In the genomic region with DNA sequence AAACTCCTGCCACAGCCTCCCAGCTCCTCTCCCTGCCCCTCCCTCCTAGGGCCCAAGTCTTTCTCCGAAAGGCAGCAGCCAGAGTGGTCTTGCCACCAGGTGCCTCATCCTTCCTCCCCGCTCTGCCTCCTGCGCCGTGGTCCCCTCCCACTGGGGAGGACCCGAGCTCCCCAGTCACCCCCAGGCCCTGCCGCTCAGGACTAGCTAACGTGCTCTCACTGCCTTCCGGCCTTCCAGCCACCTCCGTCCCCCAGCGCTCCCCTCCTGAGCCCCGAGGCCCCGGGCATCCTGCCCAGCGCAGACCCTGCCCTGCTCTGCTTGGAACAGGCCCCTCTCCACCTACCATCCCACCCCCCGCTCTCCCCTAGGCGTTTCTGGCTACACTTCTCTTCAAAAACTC, we compare ENCODE assay signal across 17 cellular contexts. TPM values are rescaled to one million over a fixed set of nuclear protein-coding genes. Genes with fewer than 3 reads are reported as not detected.
A peak's percentile ranks its signal among the peaks of the same experiment; 100 is the strongest.
DNase-seq lines count a peak whose midpoint lies in the region; ATAC-seq and TF ChIP-seq lines count a peak whose summit lies in the region.
"Had no signal": no experiment of that assay in that cellular context is flagged by ENCODE, and none has a peak within 500 bp of the region (broad histone marks: within the 10 kb centered on the region; RNA-seq: fewer than 3 reads in every experiment).

No MANE protein-coding gene starts in this region.

- no peak overlapping the region for H2AFZ ChIP-seq in GM23248

- no peaks in the 10 kb centered on the region for H3K9me2 ChIP-seq in GM23248 (ENCODE audit: insufficient read depth)

- ATAC-seq in RWPE2 (ENCODE audit: low read depth) (no peak), left lung (no peak), HG02759 (IDR thresholded peaks at IDR 0.05; ENCODE audit: unreplicated experiment) (no peak), HG03520 (IDR thresholded peaks at IDR 0.05; ENCODE audit: unreplicated experiment) (no peak)
- ATAC-seq: activated naive CD4-positive, alpha-beta T cell treated with anti-CD3 and anti-CD28 coated beads, Interleukin-2, amount 50 U/mL, for 72 hours had no signal

- no peaks in the 10 kb centered on the region for H3K9me3 ChIP-seq in GM23248 (ENCODE audit: low read depth)
- H3K9me3 ChIP-seq in RWPE2 (ENCODE audit: severe bottlenecking), result peaks cover 3% of the 10 kb centered on the region
- peaks cover 0 to 6% of the 10 kb centered on the region in 2 donors for H3K9me3 ChIP-seq in left lung
- H3K9me3 ChIP-seq in stomach smooth muscle (ENCODE audit: control insufficient read depth in 2 of 2, low read length in 2 of 2), result no peaks in the 10 kb centered on the region
- H3K9me3 ChIP-seq: BE2C had no signal

- in situ Hi-C loops in GM23248 (cut with MboI), result no loop called here

- H3K4me1 ChIP-seq in GM23248 (ENCODE audit: insufficient read depth) (peaks cover 66% of the 10 kb centered on the region), RWPE2 (ENCODE audit: insufficient read depth, poor library complexity, severe bottlenecking) (peaks cover 39% of the 10 kb centered on the region), left lung (peaks cover 30 to 42% of the 10 kb centered on the region in 2 donors), stomach smooth muscle (ENCODE audit: control insufficient read depth, insufficient read depth, low read length) (peaks cover 45% of the 10 kb centered on the region)
- H3K4me1 ChIP-seq: BE2C had no signal

- intact Hi-C loops in left lung (cut with DNase I), result no loop called here

- H3K36me3 ChIP-seq in GM23248 (ENCODE audit: low read depth) (no peaks in the 10 kb centered on the region), RWPE2 (ENCODE audit: low read depth) (no peaks in the 10 kb centered on the region), left lung (no peaks in the 10 kb centered on the region), stomach smooth muscle (ENCODE audit: control insufficient read depth in 2 of 2, insufficient read depth in 2 of 2, low read length in 2 of 2) (no peaks in the 10 kb centered on the region)
- H3K36me3 ChIP-seq: BE2C had no signal

- WGBS in GM23248 (ENCODE audit: low coverage in 1 of 2, low lambda C conversion rate in 2 of 2, missing lambda C conversion rate in 2 of 2), 2 experiments, result 77 to 87% methylated on average over 5 to 15 of the region's 15 CpGs

- H4K20me1 ChIP-seq in GM23248 (ENCODE audit: insufficient read depth), result no peaks in the 10 kb centered on the region

- H3K27ac ChIP-seq in GM23248 (peak overlapping the region; percentile 98), RWPE2 (ENCODE audit: poor library complexity, severe bottlenecking) (peak overlapping the region; percentile 94), left lung (peak overlapping the region; percentile 77 to 84), stomach smooth muscle (ENCODE audit: low read length) (peak overlapping the region; percentile 24)

- TF ChIP-seq CTCF in RWPE2 (IDR thresholded peaks at IDR 0.05; ENCODE audit: poor library complexity, severe bottlenecking) (no peak), left lung (IDR thresholded peaks at IDR 0.05) (no peak)

- H3K27me3 ChIP-seq in GM23248 (replicated peaks; ENCODE audit: insufficient read depth) (no peaks in the 10 kb centered on the region), RWPE2 (ENCODE audit: insufficient read depth, poor library complexity, severe bottlenecking) (no peaks in the 10 kb centered on the region), left lung (no peaks in the 10 kb centered on the region), stomach smooth muscle (ENCODE audit: control insufficient read depth in 1 of 2, insufficient read depth in 2 of 2, low read length in 2 of 2) (no peaks in the 10 kb centered on the region)
- H3K27me3 ChIP-seq: BE2C had no signal

- H3K4me2 ChIP-seq in GM23248 (ENCODE audit: unreplicated experiment), result peak overlapping the region; percentile 63

- no peak overlapping the region for H3K4me3 ChIP-seq in GM23248
- no peak overlapping the region for H3K4me3 ChIP-seq in RWPE2 (ENCODE audit: severe bottlenecking)
- H3K4me3 ChIP-seq in left lung, result no peak overlapping the region
- no peak overlapping the region for H3K4me3 ChIP-seq in stomach smooth muscle (ENCODE audit: low read length in 2 of 2)

- H3F3A ChIP-seq in GM23248 (ENCODE audit: insufficient read depth), result peaks cover 59% of the 10 kb centered on the region

- DNase-seq in GM23248 (no peak), RWPE2 (ENCODE audit: low spot score) (peak; percentile 65), left lung (no peak), KG1 (lab: John Stamatoyannopoulos, UW) (no peak)
- DNase-seq: activated CD4-positive, alpha-beta T cell treated with anti-CD3 and anti-CD28 coated beads for 48 hours; activated CD8-positive, alpha-beta memory T cell treated with anti-CD3 and anti-CD28 coated beads, Interleukin-2, amount 50 U/mL, for 48 hours; BE2C; NCI-H1436; SHP77 treated with DMSO at 0.1 percent for 48 hours; stimulated activated CD4-positive, alpha-beta T cell treated with anti-CD3 and anti-CD28 coated beads, Interleukin-4, amount 100 ng/mL, for 4 hours; T1000 had no signal

- H3K79me2 ChIP-seq in GM23248 (ENCODE audit: insufficient read depth), result peaks cover 14% of the 10 kb centered on the region; the same call in 1 of the 2 replicates

- H3K9ac ChIP-seq in GM23248 (peak overlapping the region; percentile 89), stomach smooth muscle (ENCODE audit: low read length in 2 of 2) (no peak overlapping the region)

RNA-seq across cellular contexts. Expression of a gene that starts 19.4 kb away (rescaled TPM):
- 6,472 and 7,860 TPM in 2 replicates for total RNA-seq in GM23248 (2014; rRNA removed; shearing (Covaris generic))
- 15,283 and 15,653 TPM in 2 replicates for polyA plus RNA-seq in GM23248 (2016; fragmentation: Nextera tagmentation; extraction: Ambion mirVana)
- 1,000 to 10,000 TPM in 1 of 2 donors, 100 to 1,000 TPM in 1; 867 to 4,830 TPM for total RNA-seq in left lung

RNA-seq across cellular contexts. Expression of a gene that starts 53.5 kb away (rescaled TPM):
- total RNA-seq in GM23248 (2014; rRNA removed; shearing (Covaris generic)), result 0.32 TPM in 1 of 2 replicates, not detected in the other
- polyA plus RNA-seq in GM23248 (2016; fragmentation: Nextera tagmentation; extraction: Ambion mirVana), result 0.61 TPM in 1 of 2 replicates, not detected in the other
- total RNA-seq in left lung, result 10 to 100 TPM in 1 of 2 donors, 1 to 10 TPM in 1; 4.4 to 10.7 TPM
- total RNA-seq: fibroblast of villous mesenchyme, lung microvascular endothelial cell had no signal

RNA-seq across cellular contexts. Expression of a gene that starts 55.0 kb away (rescaled TPM):
- 1.6 TPM in 1 of 2 replicates, not detected in the other for total RNA-seq in GM23248 (2014; rRNA removed; shearing (Covaris generic))
- polyA plus RNA-seq in GM23248 (2016; fragmentation: Nextera tagmentation; extraction: Ambion mirVana), result 1.4 and 1.8 TPM in 2 replicates
- total RNA-seq in left lung, result 10 to 100 TPM in 1 of 2 donors, 1 to 10 TPM in 1; 8.3 to 18.5 TPM
- total RNA-seq: fibroblast of villous mesenchyme, lung microvascular endothelial cell had no signal

Comparison
In these comparisons a context has a peak if more than half of its experiments do, and no peak if none do; other contexts are left out.
1. H3K27ac ChIP-seq: peak in every context shown above with its lines; median percentile 98 in GM23248; 94 in RWPE2; 80 in left lung; 24 in stomach smooth muscle.